In the genomic region with DNA sequence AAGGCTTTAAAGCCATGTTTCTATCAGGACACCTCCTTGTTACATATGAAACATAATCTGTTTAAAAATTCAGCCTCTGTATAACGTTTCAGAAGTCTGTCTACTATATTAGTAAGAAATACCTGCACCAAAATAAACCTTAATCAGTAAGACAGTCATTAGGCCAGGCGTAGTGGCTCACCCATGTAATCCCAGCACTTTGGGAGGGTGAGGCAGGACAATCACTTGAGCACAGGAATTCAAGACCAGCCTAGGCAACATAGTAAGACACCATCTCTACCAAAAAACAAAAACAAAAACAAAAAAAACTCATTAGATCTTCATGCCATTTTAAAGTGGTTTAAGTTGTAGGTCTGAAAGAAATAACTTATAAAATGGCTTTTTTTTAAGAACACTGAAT, we compare ENCODE assay signal across 25 cellular contexts.
"Had no signal": no experiment of that assay in that cellular context is flagged by ENCODE, and none has a peak within 500 bp of the region (broad histone marks: within the 10 kb centered on the region; RNA-seq: fewer than 3 reads in every experiment).

No MANE protein-coding gene starts in this region.

- DNase-seq: activated CD4-positive, alpha-beta memory T cell treated with anti-CD3 and anti-CD28 coated beads for 36 hours; activated CD4-positive, alpha-beta T cell treated with anti-CD3 and anti-CD28 coated beads, Interleukin-2, amount 10 ng/mL, durations not matched to agents 24 days and 14 days; activated CD4-positive, CD25-positive, alpha-beta regulatory T cell treated with anti-CD3 and anti-CD28 coated beads, Interleukin-2, amount 50 U/mL, for 72 hours; activated CD8-positive, alpha-beta memory T cell treated with anti-CD3 and anti-CD28 coated beads, Interleukin-2, amount 50 U/mL, for 4 hours; activated effector memory CD4-positive, alpha-beta T cell treated with anti-CD3 and anti-CD28 coated beads, Interleukin-2, amount 50 U/mL, for 16 hours; activated naive CD4-positive, alpha-beta T cell treated with anti-CD3 and anti-CD28 coated beads, Interleukin-2, amount 10 ng/mL, durations not matched to agents 7 days and 5 days; activated naive CD8-positive, alpha-beta T cell treated with anti-CD3 and anti-CD28 coated beads, Interleukin-2, amount 10 ng/mL, durations not matched to agents 7 days and 5 days; activated T-cell treated with anti-CD3 and anti-CD28 coated beads, Interleukin-2, amount 50 U/mL, for 1 hour; caudate nucleus; foreskin keratinocyte; islet precursor cell; mammary epithelial cell; naive B cell; stimulated activated CD4-positive, alpha-beta T cell treated with anti-CD3 and anti-CD28 coated beads, Interleukin-4, amount 100 ng/mL, for 24 hours; T-helper 17 cell; T1000; uterus had no signal

- H3K27me3 Mint-ChIP-seq: activated CD4-positive, alpha-beta memory T cell treated with anti-CD3 and anti-CD28 coated beads for 36 hours; activated naive CD4-positive, alpha-beta T cell treated with anti-CD3 and anti-CD28 coated beads, Interleukin-2, amount 10 ng/mL, durations not matched to agents 7 days and 5 days; naive B cell; stimulated activated naive CD8-positive, alpha-beta T cell treated with anti-CD3 and anti-CD28 coated beads, Interleukin-15, Interleukin-2, amounts not matched to agents 100 ng/mL and 50 ng/mL, for 24 hours; T-helper 17 cell; type B pancreatic cell had no signal

- H3K4me1 Mint-ChIP-seq: activated naive CD4-positive, alpha-beta T cell treated with anti-CD3 and anti-CD28 coated beads, Interleukin-2, amount 10 ng/mL, durations not matched to agents 7 days and 5 days; T-helper 17 cell had no signal

- ATAC-seq: foreskin keratinocyte; stimulated activated effector memory CD8-positive, alpha-beta T cell treated with anti-CD3 and anti-CD28 coated beads, Interleukin-12 subunit alpha, Interleukin-12 subunit beta, amount 100 ng/mL, for 72 hours; T-helper 17 cell had no signal

- H3K27me3 ChIP-seq: ascending aorta, brain microvascular endothelial cell, foreskin keratinocyte, right lobe of liver, uterus had no signal

- H3K27ac ChIP-seq: ascending aorta, brain microvascular endothelial cell, foreskin keratinocyte, right lobe of liver, thoracic aorta, uterus had no signal

- H3K9me3 ChIP-seq: ascending aorta, right lobe of liver, thoracic aorta, uterus had no signal

- H3K9me3 Mint-ChIP-seq: activated CD4-positive, alpha-beta memory T cell treated with anti-CD3 and anti-CD28 coated beads for 36 hours; activated CD4-positive, alpha-beta T cell treated with anti-CD3 and anti-CD28 coated beads, Interleukin-2, amount 10 ng/mL, durations not matched to agents 24 days and 14 days; activated naive CD4-positive, alpha-beta T cell treated with anti-CD3 and anti-CD28 coated beads, Interleukin-2, amount 10 ng/mL, durations not matched to agents 7 days and 5 days; activated naive CD8-positive, alpha-beta T cell treated with anti-CD3 and anti-CD28 coated beads, Interleukin-2, amount 10 ng/mL, durations not matched to agents 7 days and 5 days; activated T-helper 1 cell treated with anti-CD3 and anti-CD28 coated beads, Interleukin-12 subunit alpha, Interleukin-12 subunit beta, Interleukin-2, Interleukin-4 antibody, amounts not matched to agents 30 ng/mL and 10 ng/mL and 1 ng/mL, durations not matched to agents 14 hours and 24 hours and 36 hours; stimulated activated effector memory CD8-positive, alpha-beta T cell treated with anti-CD3 and anti-CD28 coated beads, Interleukin-12 subunit alpha, Interleukin-12 subunit beta, amount 100 ng/mL, for 72 hours; stimulated activated naive CD8-positive, alpha-beta T cell treated with anti-CD3 and anti-CD28 coated beads, Interleukin-15, Interleukin-2, amounts not matched to agents 100 ng/mL and 50 ng/mL, for 24 hours; type B pancreatic cell had no signal

- H3K36me3 ChIP-seq: right lobe of liver, uterus had no signal

- H3K36me3 Mint-ChIP-seq: activated naive CD4-positive, alpha-beta T cell treated with anti-CD3 and anti-CD28 coated beads, Interleukin-2, amount 10 ng/mL, durations not matched to agents 7 days and 5 days had no signal

- H3K4me1 ChIP-seq: ascending aorta, foreskin keratinocyte, uterus had no signal

- H3K4me3 Mint-ChIP-seq: activated CD4-positive, alpha-beta memory T cell treated with anti-CD3 and anti-CD28 coated beads for 36 hours; activated CD4-positive, alpha-beta T cell treated with anti-CD3 and anti-CD28 coated beads, Interleukin-2, amount 10 ng/mL, durations not matched to agents 24 days and 14 days; activated naive CD4-positive, alpha-beta T cell treated with anti-CD3 and anti-CD28 coated beads, Interleukin-2, amount 10 ng/mL, durations not matched to agents 7 days and 5 days; activated naive CD8-positive, alpha-beta T cell treated with anti-CD3 and anti-CD28 coated beads, Interleukin-2, amount 10 ng/mL, durations not matched to agents 7 days and 5 days; activated T-helper 1 cell treated with anti-CD3 and anti-CD28 coated beads, Interleukin-12 subunit alpha, Interleukin-12 subunit beta, Interleukin-2, Interleukin-4 antibody, amounts not matched to agents 30 ng/mL and 10 ng/mL and 1 ng/mL, durations not matched to agents 14 hours and 24 hours and 36 hours; naive B cell; stimulated activated effector memory CD8-positive, alpha-beta T cell treated with anti-CD3 and anti-CD28 coated beads, Interleukin-12 subunit alpha, Interleukin-12 subunit beta, amount 100 ng/mL, for 72 hours; stimulated activated naive CD8-positive, alpha-beta T cell treated with anti-CD3 and anti-CD28 coated beads, Interleukin-15, Interleukin-2, amounts not matched to agents 100 ng/mL and 50 ng/mL, for 24 hours; T-helper 17 cell; type B pancreatic cell had no signal

- H3K4me3 ChIP-seq: ascending aorta, right lobe of liver, thoracic aorta, uterus had no signal

- H3K27ac Mint-ChIP-seq: activated CD4-positive, alpha-beta memory T cell treated with anti-CD3 and anti-CD28 coated beads for 36 hours; activated CD4-positive, alpha-beta T cell treated with anti-CD3 and anti-CD28 coated beads, Interleukin-2, amount 10 ng/mL, durations not matched to agents 24 days and 14 days; activated naive CD4-positive, alpha-beta T cell treated with anti-CD3 and anti-CD28 coated beads, Interleukin-2, amount 10 ng/mL, durations not matched to agents 7 days and 5 days; activated naive CD8-positive, alpha-beta T cell treated with anti-CD3 and anti-CD28 coated beads, Interleukin-2, amount 10 ng/mL, durations not matched to agents 7 days and 5 days; activated T-helper 1 cell treated with anti-CD3 and anti-CD28 coated beads, Interleukin-12 subunit alpha, Interleukin-12 subunit beta, Interleukin-2, Interleukin-4 antibody, amounts not matched to agents 30 ng/mL and 10 ng/mL and 1 ng/mL, durations not matched to agents 14 hours and 24 hours and 36 hours; naive B cell; stimulated activated effector memory CD8-positive, alpha-beta T cell treated with anti-CD3 and anti-CD28 coated beads, Interleukin-12 subunit alpha, Interleukin-12 subunit beta, amount 100 ng/mL, for 72 hours; stimulated activated naive CD8-positive, alpha-beta T cell treated with anti-CD3 and anti-CD28 coated beads, Interleukin-15, Interleukin-2, amounts not matched to agents 100 ng/mL and 50 ng/mL, for 24 hours; T-helper 17 cell; type B pancreatic cell had no signal
